In the genomic region with DNA sequence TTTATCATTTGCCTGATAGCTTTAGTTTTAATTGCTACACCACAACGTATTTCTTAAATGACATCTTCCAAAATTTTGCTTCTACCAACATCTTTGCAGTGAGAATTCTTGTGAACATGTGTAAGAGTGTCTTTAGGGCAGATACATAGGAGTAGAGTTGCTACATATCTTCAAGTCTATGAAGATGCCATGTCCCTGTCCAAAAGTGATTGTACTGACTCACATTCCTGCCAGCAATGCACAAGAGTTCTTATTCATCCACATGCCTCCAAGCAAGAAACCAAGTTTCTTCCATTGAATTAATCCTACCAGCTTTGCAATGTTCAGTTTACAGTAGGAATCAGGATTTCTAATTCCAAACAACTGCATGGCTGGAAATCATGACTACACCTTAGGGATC, we compare ENCODE assay signal across 20 cellular contexts. TPM values are rescaled to one million over a fixed set of nuclear protein-coding genes. Genes with fewer than 3 reads are reported as not detected.
DNase-seq lines count a peak whose midpoint lies in the region; ATAC-seq, FAIRE-seq and TF ChIP-seq lines count a peak whose summit lies in the region.
"Had no signal": no experiment of that assay in that cellular context is flagged by ENCODE, and none has a peak within 500 bp of the region (broad histone marks: within the 10 kb centered on the region; RNA-seq: fewer than 3 reads in every experiment).

No MANE protein-coding gene starts in this region.

- WGBS in SK-N-SH (ENCODE audit: low lambda C conversion rate) = 82% methylated on average over 1 of the region's 1 CpG

- H2AFZ ChIP-seq in SK-N-SH (ENCODE audit: low read depth) (no peak overlapping the region), osteoblast (ENCODE audit: low read length) (no peak overlapping the region)

- CTCF ChIA-PET in SK-N-SH (lab: Yijun Ruan, JAX) = interaction anchor here (1.6 to 2.6 kb wide), 3 partner anchors 12 to 179 kb away, joined by 3 to 14 read pairs (median 5); no protein-coding TSS in a partner anchor
- CTCF ChIA-PET in Caco-2 (lab: Charles Lee) = no interaction called here

- no peaks in the 10 kb centered on the region for H3K4me1 ChIP-seq in SK-N-SH (ENCODE audit: control insufficient read depth in 1 of 2, insufficient read depth in 2 of 2, low read depth in 1 of 2, low read length in 1 of 2)
- H3K4me1 ChIP-seq in osteoblast (ENCODE audit: insufficient read depth, low read length) = no peaks in the 10 kb centered on the region
- H3K4me1 ChIP-seq in Caco-2 = peaks cover 28% of the 10 kb centered on the region

- H3K4me2 ChIP-seq in SK-N-SH = no peak overlapping the region
- H3K4me2 ChIP-seq in osteoblast (ENCODE audit: insufficient read depth, low read length) = no peak overlapping the region

- no peak for TF ChIP-seq POLR2A in H54 (IDR thresholded peaks at IDR 0.05; ENCODE audit: low read depth, low read length)

- H4K20me1 ChIP-seq in SK-N-SH (ENCODE audit: insufficient read depth) = no peaks in the 10 kb centered on the region
- no peaks in the 10 kb centered on the region for H4K20me1 ChIP-seq in osteoblast (ENCODE audit: insufficient read depth, low read length)

- H3K9me2 ChIP-seq in SK-N-SH = no peaks in the 10 kb centered on the region

- H3K79me2 ChIP-seq in SK-N-SH (ENCODE audit: insufficient read depth) (no peaks in the 10 kb centered on the region), osteoblast (ENCODE audit: insufficient read depth, low read length) (no peaks in the 10 kb centered on the region)

- FAIRE-seq in H54 (lab: Jason Lieb, UNC) = no peak
- FAIRE-seq: frontal cortex, GM12878 had no signal

- peaks cover 39% of the 10 kb centered on the region for H3K36me3 Mint-ChIP-seq in HFFc6 (ENCODE audit: low read depth)
- H3K36me3 Mint-ChIP-seq in Caco-2 (ENCODE audit: insufficient read depth, unreplicated experiment) = peaks cover 24% of the 10 kb centered on the region

- no peak for TF ChIP-seq EP300 in SK-N-SH (IDR thresholded peaks at IDR 0.05; ENCODE audit: borderline replicate concordance in 1 of 2, low read depth in 1 of 2, low read length in 1 of 2)

- no peak overlapping the region for H3K4me3 ChIP-seq in SK-N-SH (ENCODE audit: low read depth in 2 of 2, low read length in 1 of 2)
- no peak overlapping the region for H3K4me3 ChIP-seq in osteoblast (ENCODE audit: insufficient read depth, low read length)
- H3K4me3 ChIP-seq in Caco-2 (ENCODE audit: low read depth, low read length) = no peak overlapping the region
- H3K4me3 ChIP-seq: GM12878, SK-N-MC had no signal

- TF ChIP-seq CTCF in HFFc6 (IDR thresholded peaks at IDR 0.05) (no peak), SK-N-SH (IDR thresholded peaks at IDR 0.05) (no peak), osteoblast (IDR thresholded peaks at IDR 0.05; ENCODE audit: extremely low read depth, low read depth, low read length) (no peak), Caco-2 (IDR thresholded peaks at IDR 0.05; ENCODE audit: insufficient read depth in 1 of 2, low read depth in 1 of 2, low read length in 1 of 2, severe bottlenecking in 1 of 2, unreplicated experiment in 1 of 2) (no peak)

- peaks cover 20% of the 10 kb centered on the region for H3F3A ChIP-seq in SK-N-SH (replicated peaks; ENCODE audit: insufficient read depth)

- H3K9me3 ChIP-seq in SK-N-SH = no peaks in the 10 kb centered on the region
- no peaks in the 10 kb centered on the region for H3K9me3 ChIP-seq in osteoblast (ENCODE audit: low read depth, low read length)
- H3K9me3 ChIP-seq in Caco-2 = no peaks in the 10 kb centered on the region

- H3K27me3 ChIP-seq in SK-N-SH (ENCODE audit: insufficient read depth) (no peaks in the 10 kb centered on the region), osteoblast (ENCODE audit: insufficient read depth, low read length) (no peaks in the 10 kb centered on the region), Caco-2 (replicated peaks; ENCODE audit: control insufficient read depth, insufficient read depth, low read length) (no peaks in the 10 kb centered on the region)

- peak overlapping the region; percentile 16; the same call in 1 of the 2 replicates for H3K27ac Mint-ChIP-seq in HFFc6
- no peak overlapping the region for H3K27ac Mint-ChIP-seq in Caco-2 (ENCODE audit: unreplicated experiment)
- H3K27ac Mint-ChIP-seq: activated CD4-positive, alpha-beta T cell treated with anti-CD3 and anti-CD28 coated beads, Interleukin-2, amount 10 ng/mL, durations not matched to agents 7 days and 5 days; activated naive CD4-positive, alpha-beta T cell treated with anti-CD3 and anti-CD28 coated beads for 36 hours had no signal

- ATAC-seq in HG02588 (IDR thresholded peaks at IDR 0.05; ENCODE audit: unreplicated experiment) = no peak

- peaks cover 11% of the 10 kb centered on the region for H3K4me1 Mint-ChIP-seq in HFFc6 (ENCODE audit: low read depth)
- peaks cover 38% of the 10 kb centered on the region for H3K4me1 Mint-ChIP-seq in Caco-2 (ENCODE audit: low read depth, unreplicated experiment)

- intact Hi-C loops in Caco-2 (cut with micrococcal nuclease; ENCODE audit: unreplicated experiment) = no loop called here

- TF ChIP-seq RAD21 in SK-N-SH (IDR thresholded peaks at IDR 0.05; ENCODE audit: low read length) = no peak

- no peak overlapping the region for H3K9ac ChIP-seq in SK-N-SH

- peaks cover 21 to 33% of the 10 kb centered on the region in 2 experiments for H3K36me3 ChIP-seq in SK-N-SH (replicated peaks in 1 of 2; ENCODE audit: control insufficient read depth in 1 of 2, insufficient read depth in 2 of 2, low read length in 1 of 2)
- peaks cover 9% of the 10 kb centered on the region for H3K36me3 ChIP-seq in osteoblast (ENCODE audit: insufficient read depth, low read length)
- no peaks in the 10 kb centered on the region for H3K36me3 ChIP-seq in Caco-2 (ENCODE audit: control insufficient read depth, insufficient read depth, low read length)

- BruUV-seq in Caco-2 (replicated peaks; lab: Mats Ljungman, UMichigan) = no TSS peak

- POLR2A ChIA-PET in SK-N-SH (lab: Yijun Ruan, JAX) (interaction anchor here (0.6 kb wide), 1 partner anchor 179 kb away, joined by 3 read pairs; no protein-coding TSS in a partner anchor), Caco-2 (lab: Charles Lee) (no interaction called here)

- H3K27ac ChIP-seq in SK-N-SH (ENCODE audit: low read depth in 2 of 2, low read length in 1 of 2) (peak overlapping the region in 1 of 2 experiments; percentile 3; a peak in 1 of 4 replicates), epithelial cell of prostate (peak overlapping the region; percentile 84), osteoblast (ENCODE audit: low read depth, low read length) (no peak overlapping the region)
- H3K27ac ChIP-seq: SK-N-MC had no signal

- no peaks in the 10 kb centered on the region; the same call in 1 of the 2 replicates for H3K27me3 Mint-ChIP-seq in HFFc6 (ENCODE audit: insufficient read depth)
- H3K27me3 Mint-ChIP-seq in Caco-2 (ENCODE audit: insufficient read depth, unreplicated experiment) = no peaks in the 10 kb centered on the region
- H3K27me3 Mint-ChIP-seq: activated CD4-positive, alpha-beta T cell treated with anti-CD3 and anti-CD28 coated beads, Interleukin-2, amount 10 ng/mL, durations not matched to agents 7 days and 5 days had no signal

- H3K9me3 Mint-ChIP-seq in HFFc6 = no peaks in the 10 kb centered on the region
- H3K9me3 Mint-ChIP-seq in Caco-2 (ENCODE audit: unreplicated experiment) = no peaks in the 10 kb centered on the region
- H3K9me3 Mint-ChIP-seq: activated CD4-positive, alpha-beta T cell treated with anti-CD3 and anti-CD28 coated beads, Interleukin-2, amount 10 ng/mL, durations not matched to agents 7 days and 5 days; activated naive CD4-positive, alpha-beta T cell treated with anti-CD3 and anti-CD28 coated beads for 36 hours had no signal

- H3K4me3 Mint-ChIP-seq in HFFc6 (no peak overlapping the region), Caco-2 (ENCODE audit: unreplicated experiment) (no peak overlapping the region)
- H3K4me3 Mint-ChIP-seq: activated CD4-positive, alpha-beta T cell treated with anti-CD3 and anti-CD28 coated beads, Interleukin-2, amount 10 ng/mL, durations not matched to agents 7 days and 5 days; activated naive CD4-positive, alpha-beta T cell treated with anti-CD3 and anti-CD28 coated beads for 36 hours had no signal

- peak; percentile 38 for DNase-seq in HFFc6
- no peak for DNase-seq in SK-N-SH
- DNase-seq in epithelial cell of prostate (ENCODE audit: low read depth, low spot score) = no peak
- peak; percentile 55 for DNase-seq in osteoblast (ENCODE audit: insufficient read length, low spot score, missing footprints)
- DNase-seq in H54 (ENCODE audit: insufficient read length, low spot score) = no peak
- no peak for DNase-seq in Caco-2
- DNase-seq: activated CD4-positive, alpha-beta T cell treated with anti-CD3 and anti-CD28 coated beads, Interleukin-2, amount 10 ng/mL, durations not matched to agents 7 days and 5 days; activated naive CD4-positive, alpha-beta T cell treated with anti-CD3 and anti-CD28 coated beads for 36 hours; GDM1; MV-4-11; NCI-H2081 treated with DMSO at 0.1 percent for 48 hours; NCI-H524 treated with DMSO at 0.1 percent for 48 hours; OCI-M1; stimulated activated CD4-positive, alpha-beta T cell treated with anti-CD3 and anti-CD28 coated beads, Interleukin-4, amount 100 ng/mL, for 24 hours had no signal

TF ChIP-seq in SK-N-SH, 30 proteins besides CTCF, POLR2A, EP300 and RAD21 (continues in another document):
- TF ChIP-seq FOXJ3 (CRISPR knock-in tag; IDR thresholded peaks at IDR 0.05) = no peak

RNA-seq across cellular contexts. Expression of gene BCL2L10, which starts 44.6 kb away (rescaled TPM):
- total RNA-seq in HFFc6 (2021; fragmentation: NEBNext Ultra II Directional; extraction: Animal tissue kit (Norgen Biotek cat#: 25700)) = under 1 TPM in 2 of 6 experiments, not detected in 4; 0.25 to 0.30 TPM
- polyA plus RNA-seq in SK-N-SH (2012; rRNA removed) = 0.10 and 0.16 TPM in 2 replicates
- polyA plus RNA-seq in SK-N-SH (2012; cell fraction: cytosol; rRNA removed) = 0.05 and 0.08 TPM in 2 replicates
- polyA plus RNA-seq in SK-N-SH (2012; cell fraction: nucleus; rRNA removed) = 0.68 and 1.3 TPM in 2 replicates
- total RNA-seq in osteoblast = not detected in 2 replicates
- total RNA-seq in Caco-2 (2022) = 4.3 and 6.5 TPM in 2 replicates
- total RNA-seq: activated naive CD4-positive, alpha-beta T cell treated with anti-CD3 and anti-CD28 coated beads for 36 hours; myocyte; skeletal muscle tissue had no signal

RNA-seq across cellular contexts. Expression of gene MAPK6, which starts 49.0 kb away (rescaled TPM):
- total RNA-seq in HFFc6 (2021; fragmentation: NEBNext Ultra II Directional; extraction: Animal tissue kit (Norgen Biotek cat#: 25700)) = 10 to 100 TPM; 43.0 to 61.9 (median 54.6) TPM
- 16.9 and 23.0 TPM in 2 replicates for polyA plus RNA-seq in SK-N-SH (2012; rRNA removed)
- polyA plus RNA-seq in SK-N-SH (2012; cell fraction: cytosol; rRNA removed) = 29.8 and 32.6 TPM in 2 replicates
- 7.9 and 16.8 TPM in 2 replicates for polyA plus RNA-seq in SK-N-SH (2012; cell fraction: nucleus; rRNA removed)
- total RNA-seq in osteoblast (77.2 and 86.9 TPM in 2 replicates), Caco-2 (2022) (68.2 and 69.8 TPM in 2 replicates)

Comparison
In these comparisons a context has a peak if more than half of its experiments do, and no peak if none do; other contexts are left out.
1. DNase-seq: peak in HFFc6 (single experiment) and osteoblast (single experiment); none in SK-N-SH (single experiment), epithelial cell of prostate (single experiment), H54 (single experiment) and Caco-2 (0 of 2).